In genomic region chr14:76473381-76474263, GRCh38 we compare ENCODE assay signal across 12 cellular contexts.
DNase-seq lines count a peak whose midpoint lies in the region; ATAC-seq, FAIRE-seq and TF ChIP-seq lines count a peak whose summit lies in the region.
"Had no signal": no experiment of that assay in that cellular context is flagged by ENCODE, and none has a peak within 500 bp of the region (broad histone marks: within the 10 kb centered on the region; RNA-seq: fewer than 3 reads in every experiment).

No MANE protein-coding gene starts in this region.

- H4K20me1 ChIP-seq in endothelial cell of umbilical vein (replicated peaks; ENCODE audit: control insufficient read depth, extremely low read depth, insufficient read depth, low read length) = no peaks in the 10 kb centered on the region

- no peak for FAIRE-seq in endothelial cell of umbilical vein (lab: Jason Lieb, UNC)

- POLR2A ChIA-PET in endothelial cell of umbilical vein (lab: Charles Lee) = no interaction called here

- DNase-seq in AG08396 (ENCODE audit: low spot score) = peak; percentile 35
- DNase-seq in M059J (ENCODE audit: low read depth) = peak; percentile 10
- no peak for DNase-seq in endothelial cell of umbilical vein (ENCODE audit: low read depth, low spot score)
- DNase-seq in nephron progenitor cell = peak; percentile 47
- DNase-seq in SW 1271 (lab: John Stamatoyannopoulos, UW) = no peak
- DNase-seq in GOT3 (lab: John Stamatoyannopoulos, UW) = no peak
- no peak for DNase-seq in esophagus squamous epithelium (lab: John Stamatoyannopoulos, UW)
- DNase-seq: activated B cell treated with CpG ODN at 0.5 μM for 24 hours, body of pancreas, NCI-H226 had no signal

- intact Hi-C loops in endothelial cell of umbilical vein (cut with micrococcal nuclease) = loop anchor here (5.0 kb wide), 1 partner anchor 174 kb away; no protein-coding TSS in a partner anchor
- intact Hi-C loops in esophagus squamous epithelium (cut with DNase I) = no loop called here

- peaks cover 48% of the 10 kb centered on the region for H3K27me3 Mint-ChIP-seq in nephron progenitor cell (ENCODE audit: low read depth, poor library complexity)

- 27 to 30% methylated on average over 18 of the region's 18 CpGs for WGBS in esophagus squamous epithelium, 2 donors

- H3K4me2 ChIP-seq in endothelial cell of umbilical vein (ENCODE audit: insufficient read depth, low read length) = no peak overlapping the region

- no peak for ATAC-seq in GM18519 (IDR thresholded peaks at IDR 0.05; ENCODE audit: low FRiP score, unreplicated experiment)
- ATAC-seq: body of pancreas had no signal

- peak overlapping the region; percentile 43 for H2AFZ ChIP-seq in endothelial cell of umbilical vein (ENCODE audit: low read depth, low read length)

- H3K27ac Mint-ChIP-seq in nephron progenitor cell = peak overlapping the region; percentile 70
- H3K27ac Mint-ChIP-seq: activated B cell treated with CpG ODN at 0.5 μM for 24 hours; CD4-positive, CD25-positive, alpha-beta regulatory T cell had no signal

- no peak for TF ChIP-seq POLR2A in endothelial cell of umbilical vein (IDR thresholded peaks at IDR 0.05; ENCODE audit: low read depth, low read length)
- no peak for TF ChIP-seq POLR2A in esophagus squamous epithelium (IDR thresholded peaks at IDR 0.05)

- H3K9me3 ChIP-seq in endothelial cell of umbilical vein (replicated peaks; ENCODE audit: control insufficient read depth, insufficient read depth, low read length) (no peaks in the 10 kb centered on the region), esophagus squamous epithelium (no peaks in the 10 kb centered on the region)
- H3K9me3 ChIP-seq: body of pancreas had no signal

- no peaks in the 10 kb centered on the region for H3K4me1 ChIP-seq in endothelial cell of umbilical vein (ENCODE audit: control insufficient read depth, extremely low read depth, insufficient read depth, low read length)
- peaks cover 0 to 9% (median 0%) of the 10 kb centered on the region in 3 donors for H3K4me1 ChIP-seq in esophagus squamous epithelium
- H3K4me1 ChIP-seq: body of pancreas had no signal

- no peaks in the 10 kb centered on the region for H3K36me3 ChIP-seq in endothelial cell of umbilical vein (ENCODE audit: control insufficient read depth in 2 of 2, extremely low read depth in 1 of 2, insufficient read depth in 2 of 2, low read length in 2 of 2)
- no peaks in the 10 kb centered on the region for H3K36me3 ChIP-seq in esophagus squamous epithelium

- TF ChIP-seq CTCF in endothelial cell of umbilical vein (IDR thresholded peaks at IDR 0.05; ENCODE audit: extremely low read depth in 1 of 2, insufficient read depth in 1 of 2, low read depth in 1 of 2, low read length in 2 of 2) (peak in 1 of 2 donors; percentile 22), nephron progenitor cell (IDR thresholded peaks at IDR 0.05) (peak; percentile 35), esophagus squamous epithelium (IDR thresholded peaks at IDR 0.05) (no peak)

- H3K9me3 Mint-ChIP-seq in nephron progenitor cell = no peaks in the 10 kb centered on the region
- H3K9me3 Mint-ChIP-seq: activated B cell treated with CpG ODN at 0.5 μM for 24 hours had no signal

- H3K4me1 Mint-ChIP-seq in nephron progenitor cell = peaks cover 29% of the 10 kb centered on the region
- H3K4me1 Mint-ChIP-seq: activated B cell treated with CpG ODN at 0.5 μM for 24 hours; CD4-positive, CD25-positive, alpha-beta regulatory T cell had no signal

- peak overlapping the region; percentile 28 for H3K4me3 Mint-ChIP-seq in nephron progenitor cell
- H3K4me3 Mint-ChIP-seq: activated B cell treated with CpG ODN at 0.5 μM for 24 hours; CD4-positive, CD25-positive, alpha-beta regulatory T cell had no signal

- H3K27me3 ChIP-seq in endothelial cell of umbilical vein (ENCODE audit: control insufficient read depth in 2 of 2, insufficient read depth in 2 of 2, low read length in 2 of 2) (peaks cover 2 to 7% of the 10 kb centered on the region in 2 experiments), esophagus squamous epithelium (peaks cover 0 to 16% (median 0%) of the 10 kb centered on the region in 4 donors)
- H3K27me3 ChIP-seq: body of pancreas had no signal

- H3K9me1 ChIP-seq in endothelial cell of umbilical vein (replicated peaks; ENCODE audit: control insufficient read depth, extremely low read depth, insufficient read depth, low read length) = no peaks in the 10 kb centered on the region

- no peak overlapping the region for H3K9ac ChIP-seq in endothelial cell of umbilical vein (replicated peaks; ENCODE audit: extremely low read depth, insufficient read depth, low read length)

- dilution Hi-C loops in endothelial cell of umbilical vein (cut with MboI; ENCODE audit: extremely low pct_ligation_motif_present, low sequenced_read_pairs) = no loop called here

- H3K4me3 ChIP-seq in endothelial cell of umbilical vein (replicated peaks in 1 of 3; ENCODE audit: insufficient read depth in 1 of 3, low read depth in 1 of 3, low read length in 3 of 3) (no peak overlapping the region), esophagus squamous epithelium (peak overlapping the region in 1 of 4 donors; percentile 16)
- H3K4me3 ChIP-seq: body of pancreas had no signal

- CTCF ChIA-PET in endothelial cell of umbilical vein (lab: Charles Lee) = interaction anchor here (0.7 to 1.7 kb wide), 3 partner anchors 17 to 172 kb away, joined by 3 to 6 read pairs (median 4); no protein-coding TSS in a partner anchor

- no TSS peak for BruUV-seq in endothelial cell of umbilical vein (replicated peaks; lab: Mats Ljungman, UMichigan)

- H3K36me3 Mint-ChIP-seq in nephron progenitor cell (ENCODE audit: low read depth) = no peaks in the 10 kb centered on the region
- H3K36me3 Mint-ChIP-seq: CD4-positive, CD25-positive, alpha-beta regulatory T cell had no signal

- H3K27ac ChIP-seq in endothelial cell of umbilical vein (ENCODE audit: insufficient read depth, low read depth, low read length) = no peak overlapping the region
- H3K27ac ChIP-seq in esophagus squamous epithelium = no peak overlapping the region
- H3K27ac ChIP-seq: body of pancreas had no signal

- no peaks in the 10 kb centered on the region for H3K79me2 ChIP-seq in endothelial cell of umbilical vein (ENCODE audit: control insufficient read depth, insufficient read depth, low read length)

TF ChIP-seq in endothelial cell of umbilical vein, 7 proteins besides CTCF, POLR2A, EP300 and RAD21:
- TF ChIP-seq POLR2AphosphoS5 (IDR thresholded peaks at IDR 0.05; ENCODE audit: insufficient read depth, low read depth, low read length) = no peak
- no peak for TF ChIP-seq FOS (IDR thresholded peaks at IDR 0.05; ENCODE audit: borderline replicate concordance, insufficient read depth, low read length)
- TF ChIP-seq JUN (IDR thresholded peaks at IDR 0.05; ENCODE audit: borderline replicate concordance, insufficient read depth, insufficient read length, low read depth) = no peak
- TF ChIP-seq GATA2 (IDR thresholded peaks at IDR 0.05; ENCODE audit: insufficient read depth, insufficient read length, low read depth, low read length) = no peak
- no peak for TF ChIP-seq MAX (IDR thresholded peaks at IDR 0.05; ENCODE audit: insufficient read depth, insufficient read length)
- TF ChIP-seq EZH2 (IDR thresholded peaks at IDR 0.05; ENCODE audit: borderline replicate concordance, low read depth, low read length, severe bottlenecking) = no peak
- TF ChIP-seq MYC (IDR thresholded peaks at IDR 0.05; ENCODE audit: low read depth, low read length) = no peak

Comparison
In these comparisons a context has a peak if more than half of its experiments do, and no peak if none do; other contexts are left out.
1. DNase-seq: peak in AG08396 (single experiment), M059J (single experiment) and nephron progenitor cell (single experiment); none in endothelial cell of umbilical vein (single experiment), SW 1271 (0 of 2), GOT3 (single experiment) and esophagus squamous epithelium (single experiment).